ENCODE assay signal across 10 cellular contexts in genomic region chr17:82587234-82588086, GRCh38.
DNase-seq lines count a peak whose midpoint lies in the region; ATAC-seq and TF ChIP-seq lines count a peak whose summit lies in the region.
"Had no signal": no experiment of that assay in that cellular context is flagged by ENCODE, and none has a peak within 500 bp of the region (broad histone marks: within the 10 kb centered on the region; RNA-seq: fewer than 3 reads in every experiment).

No MANE protein-coding gene starts in this region.

- H3K4me1 ChIP-seq in A673 (ENCODE audit: insufficient read depth, low read length, poor library complexity, severe bottlenecking) = peaks cover 2% of the 10 kb centered on the region
- H3K4me1 ChIP-seq in lower lobe of right lung = peaks cover 26% of the 10 kb centered on the region
- H3K4me1 ChIP-seq in tibial nerve = peaks cover 0 to 42% (median 19%) of the 10 kb centered on the region in 4 donors

- TF ChIP-seq CTCF in A673 (conservative IDR thresholded peaks at IDR 0.05; ENCODE audit: low read depth, low read length) (no peak), activated B cell treated with CpG ODN at 0.5 μM for 24 hours (IDR thresholded peaks at IDR 0.05) (no peak), lower lobe of right lung (IDR thresholded peaks at IDR 0.05) (no peak), brain microvascular endothelial cell (IDR thresholded peaks at IDR 0.05; ENCODE audit: low read depth, low read length, missing control alignments) (no peak), tibial nerve (IDR thresholded peaks at IDR 0.05) (no peak)

- H3K4me1 Mint-ChIP-seq in activated B cell treated with CpG ODN at 0.5 μM for 24 hours = peaks cover 27% of the 10 kb centered on the region

- H3K27me3 Mint-ChIP-seq in activated B cell treated with CpG ODN at 0.5 μM for 24 hours = no peaks in the 10 kb centered on the region

- H3K36me3 ChIP-seq in A673 (ENCODE audit: insufficient read depth, low read length, poor library complexity, severe bottlenecking) (peaks cover 55% of the 10 kb centered on the region), lower lobe of right lung (peaks cover 45% of the 10 kb centered on the region), brain microvascular endothelial cell (replicated peaks) (peaks cover 33% of the 10 kb centered on the region), tibial nerve (peaks cover 0 to 62% (median 0%) of the 10 kb centered on the region in 3 donors)

- H3K36me3 Mint-ChIP-seq in activated B cell treated with CpG ODN at 0.5 μM for 24 hours (ENCODE audit: low read depth) = peaks cover 41% of the 10 kb centered on the region

- H3K9me3 ChIP-seq in A673 (ENCODE audit: low read depth, low read length, poor library complexity, severe bottlenecking) = no peaks in the 10 kb centered on the region
- H3K9me3 ChIP-seq in lower lobe of right lung = no peaks in the 10 kb centered on the region
- H3K9me3 ChIP-seq in tibial nerve = no peaks in the 10 kb centered on the region

- no TSS peak for BruUV-seq in A673 (replicated peaks; lab: Mats Ljungman, UMichigan)

- no peaks in the 10 kb centered on the region for H3K9me3 Mint-ChIP-seq in activated B cell treated with CpG ODN at 0.5 μM for 24 hours

- no peaks in the 10 kb centered on the region for H3K27me3 ChIP-seq in A673 (replicated peaks; ENCODE audit: insufficient read depth, low read depth, low read length, poor library complexity)
- H3K27me3 ChIP-seq in lower lobe of right lung (ENCODE audit: low read depth) = no peaks in the 10 kb centered on the region
- H3K27me3 ChIP-seq in brain microvascular endothelial cell (replicated peaks) = no peaks in the 10 kb centered on the region
- no peaks in the 10 kb centered on the region for H3K27me3 ChIP-seq in tibial nerve

- H3K27ac Mint-ChIP-seq in activated B cell treated with CpG ODN at 0.5 μM for 24 hours = peak overlapping the region; percentile 80

- TF ChIP-seq EP300 in tibial nerve (IDR thresholded peaks at IDR 0.05) = no peak

- no peak for TF ChIP-seq POLR2A in tibial nerve (IDR thresholded peaks at IDR 0.05)

- peak overlapping the region; percentile 55 for H3K4me3 Mint-ChIP-seq in activated B cell treated with CpG ODN at 0.5 μM for 24 hours

- CTCF ChIA-PET in A673 (lab: Charles Lee) = no interaction called here
- CTCF ChIA-PET in activated B cell treated with CpG ODN at 0.5 μM for 24 hours (lab: Charles Lee) = no interaction called here

- in situ Hi-C loops in brain microvascular endothelial cell (cut with HindIII; ENCODE audit: low pct_ligation_motif_present, low sequenced_read_pairs) = no loop called here

- H3K4me3 ChIP-seq in A673 (ENCODE audit: low read depth, low read length, poor library complexity, severe bottlenecking) (no peak overlapping the region), lower lobe of right lung (no peak overlapping the region), brain microvascular endothelial cell (ENCODE audit: low read depth, low read length) (no peak overlapping the region), tibial nerve (no peak overlapping the region)

- intact Hi-C loops in A673 (cut with micrococcal nuclease; ENCODE audit: unreplicated experiment) = no loop called here
- intact Hi-C loops in activated B cell treated with CpG ODN at 0.5 μM for 24 hours (cut with micrococcal nuclease) = no loop called here
- intact Hi-C loops in lower lobe of right lung (cut with DNase I) = no loop called here

- 85 to 86% methylated on average over 46 to 47 of the region's 47 CpGs for WGBS in tibial nerve, 2 donors

- DNase-seq in A673 (ENCODE audit: low spot score) (peak; percentile 30), D341Med (ENCODE audit: low spot score) (peak; percentile 51), activated B cell treated with CpG ODN at 0.5 μM for 24 hours (no peak), lower lobe of right lung (peak; percentile 73), brain microvascular endothelial cell (no peak), tibial nerve (ENCODE audit: low spot score in 2 of 2) (no peak)
- DNase-seq: NCI-H1048; NK-92 treated with Interleukin-12 subunit alpha and Interleukin-12 subunit beta, amount 100 ng/mL, for 24 hours had no signal

- no peak overlapping the region for H3K27ac ChIP-seq in A673 (ENCODE audit: low read depth, low read length, poor library complexity, severe bottlenecking)
- H3K27ac ChIP-seq in lower lobe of right lung = no peak overlapping the region
- H3K27ac ChIP-seq in brain microvascular endothelial cell = no peak overlapping the region
- peak overlapping the region in 1 of 4 donors; percentile 26 for H3K27ac ChIP-seq in tibial nerve

- ATAC-seq in activated B cell treated with CpG ODN at 0.5 μM for 24 hours (ENCODE audit: low read depth) (peak; percentile 65), lower lobe of right lung (no peak), HG02973 (IDR thresholded peaks at IDR 0.05; ENCODE audit: unreplicated experiment) (no peak), GM18502 (IDR thresholded peaks at IDR 0.05; ENCODE audit: poor library complexity, unreplicated experiment) (no peak)

- POLR2A ChIA-PET in A673 (lab: Charles Lee; ENCODE audit: low non-redundant PET) (no interaction called here), activated B cell treated with CpG ODN at 0.5 μM for 24 hours (lab: Charles Lee) (no interaction called here)

Comparison
In these comparisons a context has a peak if more than half of its experiments do, and no peak if none do; other contexts are left out.
1. DNase-seq: peak in A673 (single experiment), D341Med (single experiment) and lower lobe of right lung (single experiment); none in activated B cell treated with CpG ODN at 0.5 μM for 24 hours (single experiment), brain microvascular endothelial cell (single experiment) and tibial nerve (0 of 2).